ENCODE assay signal across 1 cellular context in the genomic region with DNA sequence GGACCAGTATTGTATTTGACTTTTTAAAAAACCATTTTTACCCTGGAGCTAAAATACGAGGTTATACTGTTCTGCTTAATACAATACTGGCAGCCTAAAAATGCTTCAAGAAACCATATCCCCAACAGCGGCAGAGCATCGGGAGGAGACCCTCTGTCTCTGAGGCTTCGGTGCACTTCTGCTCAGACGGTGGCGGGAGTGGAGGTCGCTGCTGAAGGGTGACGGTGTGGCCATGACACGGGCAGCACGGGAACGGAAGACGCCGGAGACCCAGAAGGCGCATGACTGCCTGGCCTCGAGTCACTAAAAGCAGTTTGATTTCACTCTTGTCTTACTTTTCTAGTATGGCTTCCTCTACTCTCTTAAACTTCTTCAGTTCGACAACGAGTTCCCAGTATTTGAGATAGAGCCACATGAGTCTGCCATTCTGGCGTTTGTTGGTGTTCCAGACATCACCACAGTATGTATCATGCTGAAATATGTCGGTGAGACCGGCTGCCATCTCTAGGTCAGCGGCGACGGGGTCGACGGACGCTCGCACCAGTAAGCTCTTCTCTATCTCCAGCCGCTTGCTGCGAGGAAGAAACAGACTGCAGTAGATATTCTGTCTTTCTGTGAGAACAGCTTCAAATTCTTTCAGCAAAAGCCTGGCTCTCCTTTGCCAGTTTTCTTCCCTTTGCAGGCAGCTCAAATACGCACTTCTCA.
TF ChIP-seq lines count a peak whose summit lies in the region.

No MANE protein-coding gene starts in this region.

TF ChIP-seq in endothelial cell of umbilical vein, 7 proteins besides CTCF, POLR2A, EP300 and RAD21:
- TF ChIP-seq, protein P1, sequence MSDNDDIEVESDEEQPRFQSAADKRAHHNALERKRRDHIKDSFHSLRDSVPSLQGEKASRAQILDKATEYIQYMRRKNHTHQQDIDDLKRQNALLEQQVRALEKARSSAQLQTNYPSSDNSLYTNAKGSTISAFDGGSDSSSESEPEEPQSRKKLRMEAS (IDR thresholded peaks at IDR 0.05; ENCODE audit: insufficient read depth, insufficient read length), result no peak
- TF ChIP-seq EZH2 (IDR thresholded peaks at IDR 0.05; ENCODE audit: borderline replicate concordance, low read depth, low read length, severe bottlenecking), result no peak
- no peak for TF ChIP-seq FOS (IDR thresholded peaks at IDR 0.05; ENCODE audit: borderline replicate concordance, insufficient read depth, low read length)
- TF ChIP-seq GATA2 (IDR thresholded peaks at IDR 0.05; ENCODE audit: insufficient read depth, insufficient read length, low read depth, low read length), result no peak
TF ChIP-seq in endothelial cell of umbilical vein: peak in this region for 0.
